ENCODE assay signal across 9 cellular contexts in genomic region chr17:45227101-45227591, GRCh38. TPM values are rescaled to one million over a fixed set of nuclear protein-coding genes. Genes with fewer than 3 reads are reported as not detected.
DNase-seq lines count a peak whose midpoint lies in the region; ATAC-seq and TF ChIP-seq lines count a peak whose summit lies in the region.
"Had no signal": no experiment of that assay in that cellular context is flagged by ENCODE, and none has a peak within 500 bp of the region (broad histone marks: within the 10 kb centered on the region; RNA-seq: fewer than 3 reads in every experiment).

No MANE protein-coding gene starts in this region.

- no peak for TF ChIP-seq POLR2A in right lobe of liver (IDR thresholded peaks at IDR 0.05)
- no peak for TF ChIP-seq POLR2A in testis (IDR thresholded peaks at IDR 0.05)

- POLR2A ChIA-PET in activated CD4-positive, alpha-beta memory T cell treated with anti-CD3 and anti-CD28 coated beads, Interleukin-2, amount 10 ng/mL, durations not matched to agents 7 days and 5 days (lab: Charles Lee): interaction anchor here (1.4 to 15.7 kb wide), 7 partner anchors 6 to 183 kb away, joined by 3 to 528 read pairs (median 96); partner anchors contain the start of genes FMNL1, HEXIM1, HEXIM2 and MAP3K14

- intact Hi-C loops in right lobe of liver (cut with DNase I) (loop anchor here in 1 of 2 donors (10.0 kb wide), 1 partner anchor 158 kb away; no protein-coding TSS in a partner anchor), testis (cut with DNase I; ENCODE audit: low total_unique reads) (no loop called here)

- peaks cover 70% of the 10 kb centered on the region for H3K4me1 Mint-ChIP-seq in activated CD4-positive, alpha-beta memory T cell treated with anti-CD3 and anti-CD28 coated beads, Interleukin-2, amount 10 ng/mL, durations not matched to agents 7 days and 5 days

- H3K27ac ChIP-seq in right lobe of liver: peak overlapping the region in 2 of 3 donors; percentile 67 to 77
- peak overlapping the region in 1 of 2 donors; percentile 56 for H3K27ac ChIP-seq in testis

- H3K27me3 ChIP-seq in right lobe of liver: no peaks in the 10 kb centered on the region
- H3K27me3 ChIP-seq in testis: no peaks in the 10 kb centered on the region

- H3K9me3 ChIP-seq in right lobe of liver (no peaks in the 10 kb centered on the region), testis (no peaks in the 10 kb centered on the region)

- peak; percentile 17 for DNase-seq in AG10803 (ENCODE audit: low read depth)
- DNase-seq in H4 (ENCODE audit: low spot score): peak; percentile 55
- DNase-seq in activated CD4-positive, alpha-beta memory T cell treated with anti-CD3 and anti-CD28 coated beads, Interleukin-2, amount 10 ng/mL, durations not matched to agents 7 days and 5 days: no peak
- no peak for DNase-seq in right lobe of liver
- DNase-seq in NCI-H1092 (lab: John Stamatoyannopoulos, UW): no peak
- DNase-seq in testis: no peak
- no peak for DNase-seq in GM19240 (ENCODE audit: insufficient read length, low spot score)

- peaks cover 77% of the 10 kb centered on the region for H3K36me3 Mint-ChIP-seq in activated CD4-positive, alpha-beta memory T cell treated with anti-CD3 and anti-CD28 coated beads, Interleukin-2, amount 10 ng/mL, durations not matched to agents 7 days and 5 days (ENCODE audit: low read depth)

- H3K27ac Mint-ChIP-seq in activated CD4-positive, alpha-beta memory T cell treated with anti-CD3 and anti-CD28 coated beads, Interleukin-2, amount 10 ng/mL, durations not matched to agents 7 days and 5 days: peak overlapping the region; percentile 99

- TF ChIP-seq CTCF in AG10803 (conservative IDR thresholded peaks at IDR 0.05; ENCODE audit: low read length): no peak
- no peak for TF ChIP-seq CTCF in right lobe of liver (IDR thresholded peaks at IDR 0.05)
- TF ChIP-seq CTCF in testis (IDR thresholded peaks at IDR 0.05): no peak

- H3K36me3 ChIP-seq in right lobe of liver (no peaks in the 10 kb centered on the region), testis (ENCODE audit: low read depth, missing control alignments) (no peaks in the 10 kb centered on the region)

- H3K4me3 Mint-ChIP-seq in activated CD4-positive, alpha-beta memory T cell treated with anti-CD3 and anti-CD28 coated beads, Interleukin-2, amount 10 ng/mL, durations not matched to agents 7 days and 5 days: peak overlapping the region; percentile 100

- H3K4me3 ChIP-seq in AG10803 (ENCODE audit: low read length): no peak overlapping the region
- no peak overlapping the region for H3K4me3 ChIP-seq in right lobe of liver
- no peak overlapping the region for H3K4me3 ChIP-seq in testis

- 53% methylated on average over 5 of the region's 5 CpGs for WGBS in right lobe of liver (ENCODE audit: insufficient coverage, low coverage, low lambda C conversion rate, missing lambda C conversion rate)
- 66 to 77% methylated on average over 5 of the region's 5 CpGs for WGBS in testis, 2 donors

- no peaks in the 10 kb centered on the region for H3K9me3 Mint-ChIP-seq in activated CD4-positive, alpha-beta memory T cell treated with anti-CD3 and anti-CD28 coated beads, Interleukin-2, amount 10 ng/mL, durations not matched to agents 7 days and 5 days

- ATAC-seq in right lobe of liver: peak in 1 of 4 donors; percentile 8
- no peak for ATAC-seq in GM21576 (IDR thresholded peaks at IDR 0.05; ENCODE audit: unreplicated experiment)

- H3K27me3 Mint-ChIP-seq in activated CD4-positive, alpha-beta memory T cell treated with anti-CD3 and anti-CD28 coated beads, Interleukin-2, amount 10 ng/mL, durations not matched to agents 7 days and 5 days: no peaks in the 10 kb centered on the region

- CTCF ChIA-PET in activated CD4-positive, alpha-beta memory T cell treated with anti-CD3 and anti-CD28 coated beads, Interleukin-2, amount 10 ng/mL, durations not matched to agents 7 days and 5 days (lab: Charles Lee): interaction anchor here (1.1 to 11.8 kb wide), 8 partner anchors 7 to 92 kb away, joined by 4 to 197 read pairs (median 6); partner anchors contain the start of genes ACBD4, FMNL1 and MAP3K14

- H3K4me1 ChIP-seq in right lobe of liver: no peaks in the 10 kb centered on the region
- peaks cover 10% of the 10 kb centered on the region for H3K4me1 ChIP-seq in testis

RNA-seq across cellular contexts. Expression of gene FMNL1, which starts 5.5 kb away (rescaled TPM):
- total RNA-seq in H4 (2014; rRNA removed; shearing (Covaris generic)): 4.4 and 6.7 TPM in 2 replicates
- total RNA-seq in activated CD4-positive, alpha-beta memory T cell treated with anti-CD3 and anti-CD28 coated beads, Interleukin-2, amount 10 ng/mL, durations not matched to agents 7 days and 5 days: 100 to 1,000 TPM; 465 to 477 TPM
- 1 to 10 TPM; 3.7 to 10.0 (median 5.1) TPM for total RNA-seq in right lobe of liver
- total RNA-seq in testis: 10 to 100 TPM; 11.1 to 15.8 TPM
- 13.9 TPM for polyA plus RNA-seq in testis (ENCODE audit: insufficient read depth, low read depth, low replicate concordance)

RNA-seq across cellular contexts. Expression of gene SPATA32, which starts 34.7 kb away (rescaled TPM):
- total RNA-seq in H4 (2014; rRNA removed; shearing (Covaris generic)): 0.21 TPM in 1 of 2 replicates, not detected in the other
- total RNA-seq in activated CD4-positive, alpha-beta memory T cell treated with anti-CD3 and anti-CD28 coated beads, Interleukin-2, amount 10 ng/mL, durations not matched to agents 7 days and 5 days: under 1 TPM; 0.20 to 0.23 TPM
- total RNA-seq in right lobe of liver: not detected
- 10 to 100 TPM; 15.5 to 47.4 TPM for total RNA-seq in testis
- polyA plus RNA-seq in testis (ENCODE audit: insufficient read depth, low read depth, low replicate concordance): 72.0 TPM
- total RNA-seq: SK-MEL-5 had no signal

Comparison
In these comparisons a context has a peak if more than half of its experiments do, and no peak if none do; other contexts are left out.
1. DNase-seq: peak in AG10803 (single experiment) and H4 (single experiment); none in activated CD4-positive, alpha-beta memory T cell treated with anti-CD3 and anti-CD28 coated beads, Interleukin-2, amount 10 ng/mL, durations not matched to agents 7 days and 5 days (single experiment), right lobe of liver (0 of 3), NCI-H1092 (single experiment), testis (single experiment) and GM19240 (single experiment).
2. RNA of gene FMNL1, which starts 5.5 kb away (total RNA-seq): 465 to 477 TPM in activated CD4-positive, alpha-beta memory T cell treated with anti-CD3 and anti-CD28 coated beads, Interleukin-2, amount 10 ng/mL, durations not matched to agents 7 days and 5 days; 11.1 to 15.8 TPM in testis, 3.7 to 10.0 TPM in right lobe of liver and 4.4 to 6.7 TPM in H4; every median in the first group is over 10 times any median in the second.
3. RNA of gene SPATA32, which starts 34.7 kb away (total RNA-seq): 15.5 to 47.4 TPM in testis; 0.20 to 0.23 TPM in activated CD4-positive, alpha-beta memory T cell treated with anti-CD3 and anti-CD28 coated beads, Interleukin-2, amount 10 ng/mL, durations not matched to agents 7 days and 5 days, 0.21 TPM in H4 and not detected in right lobe of liver; every median in the first group is over 10 times any median in the second.